8 cellular contexts compared by ENCODE assay signal in genomic region chr2:174748948-174749347, GRCh38. TPM values are rescaled to one million over a fixed set of nuclear protein-coding genes. Genes with fewer than 3 reads are reported as not detected.
DNase-seq lines count a peak whose midpoint lies in the region; ATAC-seq and TF ChIP-seq lines count a peak whose summit lies in the region.

No MANE protein-coding gene starts in this region.

- H3K4me1 ChIP-seq in lung (ENCODE audit: control insufficient read depth in 2 of 2, insufficient read depth in 2 of 2, low read length in 2 of 2), result no peaks in the 10 kb centered on the region

- ATAC-seq in HG02623 (IDR thresholded peaks at IDR 0.05; ENCODE audit: unreplicated experiment) (peak; percentile 20), lung (ENCODE audit: insufficient read depth, low FRiP score) (peak; percentile 80), HG03521 (IDR thresholded peaks at IDR 0.05; ENCODE audit: unreplicated experiment) (no peak)

- no peak overlapping the region for H3K27ac ChIP-seq in lung (ENCODE audit: low read depth in 1 of 2, low read length in 1 of 2)

- no peaks in the 10 kb centered on the region for H3K9me3 ChIP-seq in lung (ENCODE audit: control insufficient read depth in 2 of 2, insufficient read depth in 1 of 2, low read length in 1 of 2)

- WGBS in lung, 2 donors, result 0% methylated on average over 4 of the region's 4 CpGs

- DNase-seq in D341Med (ENCODE audit: low spot score) (peak; percentile 73), NCI-H226 (peak; percentile 26), dermis microvascular lymphatic vessel endothelial cell (ENCODE audit: low read depth in 2 of 2) (peak; percentile 38 to 63), lung (ENCODE audit: low spot score) (peak; percentile 51)
- peak; percentile 73 for DNase-seq in activated CD4-positive, alpha-beta T cell treated with anti-CD3 and anti-CD28 coated beads, Interleukin-2, amount 50 U/mL, for 1 hour
- peak; percentile 38 to 52 for DNase-seq in stimulated activated CD8-positive, alpha-beta memory T cell treated with anti-CD3 and anti-CD28 coated beads, Interleukin-2, amount 100 ng/mL, for 48 hours (ENCODE audit: low read depth in 2 of 2)

- no peaks in the 10 kb centered on the region for H3K36me3 ChIP-seq in lung (ENCODE audit: control insufficient read depth in 2 of 2, insufficient read depth in 2 of 2, low read length in 2 of 2)

- TF ChIP-seq CTCF in lung (IDR thresholded peaks at IDR 0.05; ENCODE audit: control extremely low read depth, extremely low read depth), result peak; percentile 58

- H3K4me3 ChIP-seq in lung, result no peak overlapping the region

- H3K27me3 ChIP-seq in lung (ENCODE audit: control insufficient read depth, insufficient read depth), result no peaks in the 10 kb centered on the region

RNA-seq across cellular contexts. Expression of gene CHRNA1, which starts 15.3 kb away (rescaled TPM):
- 0.63 and 0.90 TPM in 2 replicates for total RNA-seq in dermis microvascular lymphatic vessel endothelial cell
- total RNA-seq in lung, result not detected
- polyA plus RNA-seq in lung, result under 1 TPM in 1 of 2 donors, not detected in 1; 0.03 TPM
